ENCODE assay signal across 19 cellular contexts in the genomic region with DNA sequence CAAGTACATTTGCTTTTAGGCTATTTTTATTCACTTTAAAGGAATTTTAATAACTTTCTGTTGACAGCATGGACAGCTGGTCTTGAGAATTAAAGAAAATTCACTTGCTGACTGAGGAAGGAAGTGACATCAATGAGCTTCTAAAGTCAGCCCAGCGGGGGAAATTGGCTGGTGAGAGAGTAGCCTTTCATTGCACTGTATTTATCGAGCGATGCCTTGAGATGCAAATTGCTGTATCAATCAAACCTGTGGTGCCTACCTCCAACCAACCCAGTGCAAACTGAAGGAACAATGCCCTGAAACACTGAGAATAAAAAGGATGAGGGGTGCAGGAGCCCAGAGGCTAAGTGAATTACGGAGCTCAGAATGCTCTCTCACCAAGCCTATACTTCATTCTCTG.
DNase-seq lines count a peak whose midpoint lies in the region; ATAC-seq and TF ChIP-seq lines count a peak whose summit lies in the region.
"Had no signal": no experiment of that assay in that cellular context is flagged by ENCODE, and none has a peak within 500 bp of the region (broad histone marks: within the 10 kb centered on the region; RNA-seq: fewer than 3 reads in every experiment).

No MANE protein-coding gene starts in this region.

- H3K27ac ChIP-seq in neuronal stem cell (replicated peaks; ENCODE audit: low read length) (no peak overlapping the region), PC-3 (ENCODE audit: low read length) (no peak overlapping the region)
- H3K27ac ChIP-seq: gastroesophageal sphincter had no signal

- H3K14ac ChIP-seq in neuronal stem cell (ENCODE audit: low read length), result no peak overlapping the region

- H3K9ac ChIP-seq in neuronal stem cell (ENCODE audit: low read depth, low read length, poor library complexity) (no peak overlapping the region), PC-3 (ENCODE audit: low read length) (no peak overlapping the region)

- DNase-seq in HAP-1 (ENCODE audit: low spot score in 2 of 2) (peak; percentile 26 to 40), NCI-H2081 treated with DMSO at 0.1 percent for 48 hours (lab: John Stamatoyannopoulos, UW) (peak; percentile 10), iPS DF 19.7 (ENCODE audit: low read depth, low spot score) (peak; percentile 93), neuronal stem cell (ENCODE audit: low spot score) (no peak), PC-3 (no peak), RPMI8226 (no peak)
- DNase-seq in activated CD4-positive, alpha-beta T cell treated with anti-CD3 and anti-CD28 coated beads, Interleukin-2, amount 50 U/mL, for 1 hour, result no peak
- DNase-seq: activated CD8-positive, alpha-beta T cell treated with anti-CD3 and anti-CD28 coated beads for 36 hours; aorta; CD8-positive, alpha-beta memory T cell; HCEC 1CT; hippocampal formation; NCI-H2227 treated with DMSO at 0.1 percent for 48 hours; NCI-H82; SHP77; small intestine; stimulated activated CD4-positive, alpha-beta T cell treated with anti-CD3 and anti-CD28 coated beads, Interleukin-2, amount 100 ng/mL, for 24 hours had no signal

- ATAC-seq in PC-3 (no peak), HG03520 (IDR thresholded peaks at IDR 0.05; ENCODE audit: unreplicated experiment) (no peak)
- ATAC-seq: activated CD8-positive, alpha-beta T cell treated with anti-CD3 and anti-CD28 coated beads for 36 hours; gastroesophageal sphincter had no signal

- no peak overlapping the region for H4K91ac ChIP-seq in neuronal stem cell (ENCODE audit: low read depth, low read length, poor library complexity)

- no peaks in the 10 kb centered on the region for H3K9me2 ChIP-seq in PC-3 (replicated peaks; ENCODE audit: low read length)

- H3K27me3 ChIP-seq in HAP-1 (ENCODE audit: low read depth) (no peaks in the 10 kb centered on the region), neuronal stem cell (ENCODE audit: control insufficient read depth in 3 of 3, insufficient read depth in 3 of 3, low read depth in 1 of 3, low read length in 3 of 3) (no peaks in the 10 kb centered on the region), PC-3 (ENCODE audit: low read length) (peaks cover 8% of the 10 kb centered on the region; the same call in 1 of the 2 replicates)
- H3K27me3 ChIP-seq: gastroesophageal sphincter had no signal

- TF ChIP-seq CTCF in PC-3 (conservative IDR thresholded peaks at IDR 0.05; ENCODE audit: low read depth, low read length), result no peak

- H3F3A ChIP-seq in PC-3 (ENCODE audit: low read length, unreplicated experiment), result no peaks in the 10 kb centered on the region

- H4K20me1 ChIP-seq in PC-3 (ENCODE audit: low read length), result no peaks in the 10 kb centered on the region

- no peak overlapping the region for H3K18ac ChIP-seq in neuronal stem cell (ENCODE audit: low read length)

- no peaks in the 10 kb centered on the region for H3K4me1 ChIP-seq in HAP-1
- H3K4me1 ChIP-seq in neuronal stem cell (ENCODE audit: control insufficient read depth in 2 of 2, insufficient read depth in 1 of 2, low read depth in 1 of 2, low read length in 2 of 2), result peaks cover 0 to 2% of the 10 kb centered on the region in 2 donors
- H3K4me1 ChIP-seq in PC-3 (ENCODE audit: insufficient read depth, low read length), result no peaks in the 10 kb centered on the region
- H3K4me1 ChIP-seq: gastroesophageal sphincter had no signal

- no CpG with 5 or more reads among the region's 4 CpGs for WGBS in neuronal stem cell (ENCODE audit: extremely low coverage in 2 of 2, insufficient read length in 2 of 2, insufficient replicate concordance in 1 of 2), 2 donors

- H3K4me2 ChIP-seq in neuronal stem cell (ENCODE audit: insufficient read depth, low read length, poor library complexity, severe bottlenecking), result no peak overlapping the region
- no peak overlapping the region for H3K4me2 ChIP-seq in PC-3 (ENCODE audit: low read length)

- POLR2A ChIA-PET in PC-3 (lab: Charles Lee; ENCODE audit: unreplicated experiment), result no interaction called here

- no peak overlapping the region for H3K4ac ChIP-seq in neuronal stem cell (ENCODE audit: low read length)

- BruUV-seq in PC-3 (replicated peaks; lab: Mats Ljungman, UMichigan), result no TSS peak

- no peaks in the 10 kb centered on the region for H3K79me1 ChIP-seq in neuronal stem cell (ENCODE audit: low read depth, low read length)

- H2BK15ac ChIP-seq in neuronal stem cell (ENCODE audit: low read length), result no peak overlapping the region

- no peaks in the 10 kb centered on the region for H3K9me3 ChIP-seq in HAP-1
- peaks cover 0 to 2% of the 10 kb centered on the region in 2 donors for H3K9me3 ChIP-seq in neuronal stem cell (replicated peaks in 1 of 2; ENCODE audit: control insufficient read depth in 2 of 2, insufficient read depth in 1 of 2, low read depth in 1 of 2, low read length in 2 of 2)
- no peaks in the 10 kb centered on the region for H3K9me3 ChIP-seq in PC-3 (ENCODE audit: low read length)
- H3K9me3 ChIP-seq: gastroesophageal sphincter had no signal

- no peak overlapping the region for H4K8ac ChIP-seq in neuronal stem cell (ENCODE audit: low read depth, low read length)

- in situ Hi-C loops in HAP-1 (cut with MboI; ENCODE audit: low sequenced_read_pairs), result no loop called here

- no peaks in the 10 kb centered on the region for H3K36me3 ChIP-seq in HAP-1 (replicated peaks)
- no peaks in the 10 kb centered on the region for H3K36me3 ChIP-seq in neuronal stem cell (replicated peaks in 1 of 2; ENCODE audit: control insufficient read depth in 2 of 2, insufficient read depth in 2 of 2, low read length in 2 of 2)
- no peaks in the 10 kb centered on the region for H3K36me3 ChIP-seq in PC-3 (ENCODE audit: low read depth, low read length)
- H3K36me3 ChIP-seq: gastroesophageal sphincter had no signal

- H2BK5ac ChIP-seq in neuronal stem cell (ENCODE audit: low read length), result no peak overlapping the region

- H2BK120ac ChIP-seq in neuronal stem cell (ENCODE audit: low read depth, low read length), result no peak overlapping the region

- H3K4me3 ChIP-seq in HAP-1 (no peak overlapping the region), neuronal stem cell (ENCODE audit: low read length in 2 of 2) (peak overlapping the region in 1 of 2 donors; percentile 8), PC-3 (ENCODE audit: low read length) (no peak overlapping the region)
- H3K4me3 ChIP-seq: gastroesophageal sphincter had no signal

- H3K79me2 ChIP-seq in PC-3 (ENCODE audit: low read length), result no peaks in the 10 kb centered on the region

- intact Hi-C loops in PC-3 (cut with micrococcal nuclease), result no loop called here

- H2AFZ ChIP-seq in neuronal stem cell (ENCODE audit: low read length) (peak overlapping the region; percentile 82), PC-3 (ENCODE audit: low read length) (no peak overlapping the region)

- H2BK12ac ChIP-seq in neuronal stem cell (ENCODE audit: low read length), result no peak overlapping the region

- no peak overlapping the region for H3K23ac ChIP-seq in neuronal stem cell (ENCODE audit: low read depth, low read length, poor library complexity)

- no peak overlapping the region for H2AK5ac ChIP-seq in neuronal stem cell (ENCODE audit: low read depth, low read length)

- CTCF ChIA-PET in PC-3 (lab: Charles Lee), result no interaction called here

Comparison
In these comparisons a context has a peak if more than half of its experiments do, and no peak if none do; other contexts are left out.
1. DNase-seq: peak in HAP-1 (2 of 2), NCI-H2081 treated with DMSO at 0.1 percent for 48 hours (single experiment) and iPS DF 19.7 (single experiment); none in neuronal stem cell (single experiment), PC-3 (single experiment), activated CD4-positive, alpha-beta T cell treated with anti-CD3 and anti-CD28 coated beads, Interleukin-2, amount 50 U/mL, for 1 hour (single experiment) and RPMI8226 (single experiment).